ENCODE assay signal across 16 cellular contexts in the genomic region with DNA sequence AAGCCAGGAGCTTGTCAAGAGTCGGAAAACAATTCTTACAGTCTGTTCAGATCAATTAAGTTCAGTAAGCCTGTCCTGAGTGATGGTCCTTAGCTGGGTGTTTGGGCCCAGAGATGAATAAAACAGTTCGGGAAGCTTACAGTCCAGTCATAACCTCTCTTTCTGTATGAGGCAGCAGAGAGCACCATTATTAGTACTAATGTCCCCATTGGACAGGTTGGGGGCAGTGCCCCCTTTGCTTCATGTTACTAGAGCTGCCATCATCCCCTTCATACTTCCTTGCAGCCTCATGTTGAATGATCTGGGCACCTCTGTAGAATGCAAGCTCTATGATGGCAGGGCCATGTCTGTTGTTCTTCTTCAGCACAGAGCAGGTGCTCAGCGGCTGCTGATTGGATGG. TPM values are rescaled to one million over a fixed set of nuclear protein-coding genes. Genes with fewer than 3 reads are reported as not detected.
DNase-seq lines count a peak whose midpoint lies in the region; ATAC-seq and TF ChIP-seq lines count a peak whose summit lies in the region.
"Had no signal": no experiment of that assay in that cellular context is flagged by ENCODE, and none has a peak within 500 bp of the region (broad histone marks: within the 10 kb centered on the region; RNA-seq: fewer than 3 reads in every experiment).

No MANE protein-coding gene starts in this region.

- BruUV-seq in PC-9 (replicated peaks; lab: Mats Ljungman, UMichigan), result no TSS peak

- WGBS in ovary, 3 donors, result 78 to 88% (median 86%) methylated on average over 3 of the region's 3 CpGs

- H3K4me2 ChIP-seq in PC-9, result no peak overlapping the region
- H3K4me2 ChIP-seq: A549 had no signal

- H3K4me1 Mint-ChIP-seq in activated CD4-positive, alpha-beta T cell treated with anti-CD3 and anti-CD28 coated beads, Interleukin-2, amount 10 ng/mL, durations not matched to agents 24 days and 14 days, result peaks cover 77% of the 10 kb centered on the region
- peaks cover 71 to 88% (median 82%) of the 10 kb centered on the region in 3 donors for H3K4me1 Mint-ChIP-seq in IgD-negative memory B cell

- H3K4me1 ChIP-seq in neutrophil (ENCODE audit: control insufficient read depth in 1 of 2, insufficient read depth in 1 of 2, low read depth in 1 of 2, low read length in 1 of 2), result peaks cover 46 to 65% of the 10 kb centered on the region in 2 experiments
- peaks cover 1% of the 10 kb centered on the region; the same call in 1 of the 2 replicates for H3K4me1 ChIP-seq in PC-9 (replicated peaks; ENCODE audit: insufficient read depth)
- peaks cover 1% of the 10 kb centered on the region for H3K4me1 ChIP-seq in ovary (ENCODE audit: insufficient read depth)
- H3K4me1 ChIP-seq: right lobe of liver had no signal

- no peaks in the 10 kb centered on the region for H3K9me3 Mint-ChIP-seq in activated CD4-positive, alpha-beta T cell treated with anti-CD3 and anti-CD28 coated beads, Interleukin-2, amount 10 ng/mL, durations not matched to agents 24 days and 14 days
- H3K9me3 Mint-ChIP-seq in IgD-negative memory B cell, result no peaks in the 10 kb centered on the region

- no peak for TF ChIP-seq EP300 in ovary (IDR thresholded peaks at IDR 0.05)

- peak; percentile 50 for ATAC-seq in HG02610 (IDR thresholded peaks at IDR 0.05; ENCODE audit: unreplicated experiment)
- ATAC-seq: A549 had no signal

- H3K27ac ChIP-seq in neutrophil (peak overlapping the region; percentile 75), PC-9 (no peak overlapping the region), ovary (no peak overlapping the region)
- H3K27ac ChIP-seq: A549, right lobe of liver, SK-N-MC had no signal

- intact Hi-C loops in activated CD4-positive, alpha-beta T cell treated with anti-CD3 and anti-CD28 coated beads, Interleukin-2, amount 10 ng/mL, durations not matched to agents 24 days and 14 days (cut with micrococcal nuclease), result loop anchor here (5.0 kb wide), 1 partner anchor 685 kb away; no protein-coding TSS in a partner anchor
- intact Hi-C loops in PC-9 (cut with micrococcal nuclease; ENCODE audit: unreplicated experiment) (no loop called here), ovary (cut with DNase I) (no loop called here)

- H3K36me3 Mint-ChIP-seq in activated CD4-positive, alpha-beta T cell treated with anti-CD3 and anti-CD28 coated beads, Interleukin-2, amount 10 ng/mL, durations not matched to agents 24 days and 14 days (ENCODE audit: low read depth), result peaks cover 46% of the 10 kb centered on the region
- peaks cover 9% of the 10 kb centered on the region for H3K36me3 Mint-ChIP-seq in IgD-negative memory B cell

- CTCF ChIA-PET in PC-9 (lab: Charles Lee), result no interaction called here

- peak overlapping the region; percentile 17 for H3K4me3 Mint-ChIP-seq in activated CD4-positive, alpha-beta T cell treated with anti-CD3 and anti-CD28 coated beads, Interleukin-2, amount 10 ng/mL, durations not matched to agents 24 days and 14 days
- peak overlapping the region in 2 of 4 donors; percentile 19 to 49 for H3K4me3 Mint-ChIP-seq in IgD-negative memory B cell

- no peaks in the 10 kb centered on the region for H3K27me3 Mint-ChIP-seq in activated CD4-positive, alpha-beta T cell treated with anti-CD3 and anti-CD28 coated beads, Interleukin-2, amount 10 ng/mL, durations not matched to agents 24 days and 14 days
- no peaks in the 10 kb centered on the region for H3K27me3 Mint-ChIP-seq in IgD-negative memory B cell

- H3K36me3 ChIP-seq in neutrophil (peaks cover 28% of the 10 kb centered on the region), PC-9 (ENCODE audit: low read depth) (no peaks in the 10 kb centered on the region), ovary (no peaks in the 10 kb centered on the region)
- H3K36me3 ChIP-seq: right lobe of liver had no signal

- no peaks in the 10 kb centered on the region for H3K79me2 ChIP-seq in PC-9 (ENCODE audit: low read depth)

- H3K9me2 ChIP-seq in PC-9 (ENCODE audit: insufficient read depth), result no peaks in the 10 kb centered on the region

- H3K4me3 ChIP-seq in neutrophil (ENCODE audit: low read depth in 1 of 2, low read length in 1 of 2) (no peak overlapping the region), PC-9 (no peak overlapping the region), ovary (no peak overlapping the region)
- H3K4me3 ChIP-seq: A549, right lobe of liver, SK-N-MC had no signal

- TF ChIP-seq POLR2A in ovary (IDR thresholded peaks at IDR 0.05), result no peak

- H3K9me3 ChIP-seq in neutrophil (no peaks in the 10 kb centered on the region), PC-9 (ENCODE audit: insufficient read depth, low read depth) (no peaks in the 10 kb centered on the region), ovary (no peaks in the 10 kb centered on the region)
- H3K9me3 ChIP-seq: A549, right lobe of liver had no signal

- POLR2A ChIA-PET in PC-9 (lab: Charles Lee; ENCODE audit: unreplicated experiment), result no interaction called here

- no peaks in the 10 kb centered on the region for H4K20me1 ChIP-seq in PC-9 (ENCODE audit: insufficient read depth)

- TF ChIP-seq CTCF in neutrophil (IDR thresholded peaks at IDR 0.05) (no peak), PC-9 (conservative IDR thresholded peaks at IDR 0.05) (no peak), ovary (IDR thresholded peaks at IDR 0.05) (no peak)

- no peaks in the 10 kb centered on the region for H3K27me3 ChIP-seq in neutrophil
- no peaks in the 10 kb centered on the region for H3K27me3 ChIP-seq in PC-9 (ENCODE audit: insufficient read depth, low read depth)
- H3K27me3 ChIP-seq in ovary, result no peaks in the 10 kb centered on the region
- H3K27me3 ChIP-seq: right lobe of liver had no signal

- no peaks in the 10 kb centered on the region for H3F3A ChIP-seq in PC-9 (ENCODE audit: insufficient read depth, low read depth)

- no peak for DNase-seq in activated CD4-positive, alpha-beta T cell treated with anti-CD3 and anti-CD28 coated beads, Interleukin-2, amount 10 ng/mL, durations not matched to agents 24 days and 14 days
- no peak for DNase-seq in activated CD4-positive, alpha-beta T cell treated with anti-CD3 and anti-CD28 coated beads, Interleukin-2, amount 50 U/mL, for 4 hours
- no peak for DNase-seq in amygdala (lab: John Stamatoyannopoulos, UW)
- no peak for DNase-seq in PC-9
- DNase-seq in ovary, result no peak
- DNase-seq: activated CD4-positive, alpha-beta T cell treated with anti-CD3 and anti-CD28 coated beads, Interleukin-2, amount 50 U/mL, for 48 hours; cortex of kidney; DND-41; NCI-H1105; NCI-H69; right lobe of liver had no signal

- peak overlapping the region; percentile 30 for H3K27ac Mint-ChIP-seq in activated CD4-positive, alpha-beta T cell treated with anti-CD3 and anti-CD28 coated beads, Interleukin-2, amount 10 ng/mL, durations not matched to agents 24 days and 14 days
- peak overlapping the region in 2 of 3 donors; percentile 18 to 84 for H3K27ac Mint-ChIP-seq in IgD-negative memory B cell

- H2AFZ ChIP-seq in PC-9, result no peak overlapping the region

RNA-seq across cellular contexts. Expression of a gene that starts 9.8 kb away (rescaled TPM):
- 206 and 215 TPM in 2 replicates for total RNA-seq in activated CD4-positive, alpha-beta T cell treated with anti-CD3 and anti-CD28 coated beads, Interleukin-2, amount 10 ng/mL, durations not matched to agents 24 days and 14 days
- polyA plus RNA-seq in IgD-negative memory B cell, result 114 TPM
- 0.18 and 0.41 TPM in 2 replicates for total RNA-seq in PC-9 (2021)
- total RNA-seq in ovary, result 10 to 100 TPM in 1 of 7 donors, 1 to 10 TPM in 6; 4.2 to 10.2 (median 5.4) TPM
- 1 to 10 TPM; 1.3 to 8.1 TPM for polyA plus RNA-seq in ovary

Comparison
In these comparisons a context has a peak if more than half of its experiments do, and no peak if none do; other contexts are left out.
1. RNA of a gene that starts 9.8 kb away (total RNA-seq): 206 to 215 TPM in activated CD4-positive, alpha-beta T cell treated with anti-CD3 and anti-CD28 coated beads, Interleukin-2, amount 10 ng/mL, durations not matched to agents 24 days and 14 days; 4.2 to 10.2 TPM in ovary and 0.18 to 0.41 TPM in PC-9; every median in the first group is over 10 times any median in the second.